Comparison of ENCODE assay signal across 8 cellular contexts in the genomic region with DNA sequence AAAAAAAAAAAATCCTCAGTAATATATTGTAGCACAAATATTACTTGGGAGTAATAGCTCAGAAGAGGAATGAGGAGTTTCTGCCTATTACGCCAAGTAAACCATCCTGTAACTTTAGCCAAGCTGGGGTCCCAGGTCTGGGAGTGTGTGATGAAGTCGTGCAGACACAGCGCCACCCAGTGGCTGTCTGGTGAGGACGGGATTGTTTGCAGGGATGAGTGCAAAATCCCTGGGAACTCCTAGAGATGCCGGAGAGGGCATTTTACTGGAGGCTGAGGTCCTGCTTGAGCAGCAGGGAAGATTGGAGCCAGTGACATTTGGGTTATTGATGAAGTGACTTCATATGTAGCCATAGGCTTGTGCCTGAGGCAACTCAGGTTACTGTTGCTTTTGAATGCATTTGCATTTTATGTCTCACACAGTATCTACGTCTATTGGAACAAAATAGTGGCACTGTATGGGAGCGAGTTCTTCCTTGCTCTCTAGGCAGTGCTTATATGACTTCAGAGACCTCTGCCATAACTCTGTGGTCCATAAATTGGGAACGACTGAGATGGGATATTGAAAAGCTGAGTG.
DNase-seq lines count a peak whose midpoint lies in the region; ATAC-seq and TF ChIP-seq lines count a peak whose summit lies in the region.

No MANE protein-coding gene starts in this region.

- no peaks in the 10 kb centered on the region for H3K9me3 ChIP-seq in CD4-positive, alpha-beta T cell (ENCODE audit: control insufficient read depth, low read length)
- H3K9me3 ChIP-seq in SJSA1 (replicated peaks) (no peaks in the 10 kb centered on the region), cardiac muscle cell (ENCODE audit: low read depth) (no peaks in the 10 kb centered on the region), prostate gland (no peaks in the 10 kb centered on the region)

- H3K9me3 Mint-ChIP-seq in CD4-positive, alpha-beta T cell, result no peaks in the 10 kb centered on the region
- no peaks in the 10 kb centered on the region for H3K9me3 Mint-ChIP-seq in activated naive CD8-positive, alpha-beta T cell treated with anti-CD3 and anti-CD28 coated beads, Interleukin-2, amount 10 ng/mL, durations not matched to agents 7 days and 5 days

- peaks cover 34% of the 10 kb centered on the region for H3K4me1 ChIP-seq in SJSA1 (replicated peaks)
- H3K4me1 ChIP-seq in cardiac muscle cell (ENCODE audit: low read depth), result no peaks in the 10 kb centered on the region
- H3K4me1 ChIP-seq in prostate gland (replicated peaks), result peaks cover 6% of the 10 kb centered on the region

- POLR2A ChIA-PET in CD4-positive, alpha-beta T cell (lab: Charles Lee), result interaction anchor here (0.7 kb wide), 2 partner anchors 70 to 73 kb away, joined by 3 read pairs; a partner anchor contains a TSS
- POLR2A ChIA-PET in activated naive CD8-positive, alpha-beta T cell treated with anti-CD3 and anti-CD28 coated beads, Interleukin-2, amount 10 ng/mL, durations not matched to agents 7 days and 5 days (lab: Charles Lee), result interaction anchor here (1.8 kb wide), 1 partner anchor 73 kb away, joined by 5 read pairs; a partner anchor contains a TSS

- H3K27me3 Mint-ChIP-seq in CD4-positive, alpha-beta T cell, result peaks cover 46% of the 10 kb centered on the region
- peaks cover 12% of the 10 kb centered on the region for H3K27me3 Mint-ChIP-seq in activated naive CD8-positive, alpha-beta T cell treated with anti-CD3 and anti-CD28 coated beads, Interleukin-2, amount 10 ng/mL, durations not matched to agents 7 days and 5 days

- CTCF ChIA-PET in CD4-positive, alpha-beta T cell (lab: Charles Lee), result interaction anchor here (0.7 to 2.1 kb wide), 7 partner anchors 16 to 936 kb away, joined by 3 to 6 read pairs (median 4); no protein-coding TSS in a partner anchor

- ATAC-seq in CD4-positive, alpha-beta T cell (ENCODE audit: poor library complexity), result no peak
- peak; percentile 71 for ATAC-seq in GM19467 (IDR thresholded peaks at IDR 0.05; ENCODE audit: unreplicated experiment)
- no peak for ATAC-seq in activated naive CD8-positive, alpha-beta T cell treated with anti-CD3 and anti-CD28 coated beads, Interleukin-2, amount 10 ng/mL, durations not matched to agents 7 days and 5 days (ENCODE audit: low read depth)
- ATAC-seq in HG02571 (IDR thresholded peaks at IDR 0.05; ENCODE audit: unreplicated experiment), result no peak

- no peaks in the 10 kb centered on the region for H3K27me3 ChIP-seq in CD4-positive, alpha-beta T cell (ENCODE audit: control insufficient read depth, insufficient read depth, low read length)
- H3K27me3 ChIP-seq in SJSA1 (replicated peaks), result no peaks in the 10 kb centered on the region
- no peaks in the 10 kb centered on the region for H3K27me3 ChIP-seq in cardiac muscle cell
- no peaks in the 10 kb centered on the region for H3K27me3 ChIP-seq in prostate gland (replicated peaks; ENCODE audit: insufficient read depth)

- H3K36me3 ChIP-seq in SJSA1 (no peaks in the 10 kb centered on the region), cardiac muscle cell (no peaks in the 10 kb centered on the region), prostate gland (no peaks in the 10 kb centered on the region)

- no peak for TF ChIP-seq POLR2A in prostate gland (IDR thresholded peaks at IDR 0.05)

- in situ Hi-C loops in KBM-7 (cut with MboI; ENCODE audit: low pct_unique_long_range_greater_than_20kb, low sequenced_read_pairs), result no loop called here

- no peak overlapping the region for H3K4me3 Mint-ChIP-seq in CD4-positive, alpha-beta T cell
- H3K4me3 Mint-ChIP-seq in activated naive CD8-positive, alpha-beta T cell treated with anti-CD3 and anti-CD28 coated beads, Interleukin-2, amount 10 ng/mL, durations not matched to agents 7 days and 5 days, result no peak overlapping the region

- no peak overlapping the region for H3K27ac ChIP-seq in CD4-positive, alpha-beta T cell (ENCODE audit: low read depth, low read length)
- peak overlapping the region; percentile 97; the same call in 1 of the 2 replicates for H3K27ac ChIP-seq in SJSA1
- H3K27ac ChIP-seq in cardiac muscle cell, result no peak overlapping the region
- no peak overlapping the region for H3K27ac ChIP-seq in prostate gland

- no peaks in the 10 kb centered on the region for H3K36me3 Mint-ChIP-seq in CD4-positive, alpha-beta T cell (ENCODE audit: low read depth)
- H3K36me3 Mint-ChIP-seq in activated naive CD8-positive, alpha-beta T cell treated with anti-CD3 and anti-CD28 coated beads, Interleukin-2, amount 10 ng/mL, durations not matched to agents 7 days and 5 days, result no peaks in the 10 kb centered on the region

- no peak overlapping the region for H3K27ac Mint-ChIP-seq in CD4-positive, alpha-beta T cell
- H3K27ac Mint-ChIP-seq in activated naive CD8-positive, alpha-beta T cell treated with anti-CD3 and anti-CD28 coated beads, Interleukin-2, amount 10 ng/mL, durations not matched to agents 7 days and 5 days, result no peak overlapping the region

- no peaks in the 10 kb centered on the region for H3K4me1 Mint-ChIP-seq in CD4-positive, alpha-beta T cell (ENCODE audit: low read depth)
- H3K4me1 Mint-ChIP-seq in activated naive CD8-positive, alpha-beta T cell treated with anti-CD3 and anti-CD28 coated beads, Interleukin-2, amount 10 ng/mL, durations not matched to agents 7 days and 5 days, result peaks cover 5% of the 10 kb centered on the region

- peak; percentile 13 to 58 (median 24) for DNase-seq in CD4-positive, alpha-beta T cell
- peak; percentile 75 for DNase-seq in KBM-7
- peak in 1 of 2 experiments; percentile 51 for DNase-seq in SJSA1 (ENCODE audit: low read depth in 1 of 2, low spot score in 2 of 2)
- peak; percentile 67 for DNase-seq in activated naive CD8-positive, alpha-beta T cell treated with anti-CD3 and anti-CD28 coated beads, Interleukin-2, amount 10 ng/mL, durations not matched to agents 7 days and 5 days
- DNase-seq in cardiac muscle cell (ENCODE audit: low read depth in 1 of 2, low spot score in 1 of 2), result peak; percentile 87 to 90
- DNase-seq in prostate gland (ENCODE audit: low spot score), result peak; percentile 57

- TF ChIP-seq CTCF in CD4-positive, alpha-beta T cell (IDR thresholded peaks at IDR 0.05), result peak; percentile 75
- TF ChIP-seq CTCF in cardiac muscle cell (IDR thresholded peaks at IDR 0.05; ENCODE audit: low read depth, low read length) (peak; percentile 93), prostate gland (IDR thresholded peaks at IDR 0.05) (peak; percentile 63 to 72 (median 64))

- intact Hi-C loops in CD4-positive, alpha-beta T cell (cut with DNase I, micrococcal nuclease), result loop anchor here (2.0 to 10.0 kb wide), 3 partner anchors 109 to 937 kb away; no protein-coding TSS in a partner anchor
- intact Hi-C loops in prostate gland (cut with DNase I), result loop anchor here (5.0 kb wide), 1 partner anchor 112 kb away; no protein-coding TSS in a partner anchor

- 31% methylated on average over 8 of the region's 8 CpGs for WGBS in prostate gland

- H3K4me3 ChIP-seq in SJSA1 (no peak overlapping the region), cardiac muscle cell (no peak overlapping the region), prostate gland (no peak overlapping the region)
